10 cellular contexts compared by ENCODE assay signal in the genomic region with DNA sequence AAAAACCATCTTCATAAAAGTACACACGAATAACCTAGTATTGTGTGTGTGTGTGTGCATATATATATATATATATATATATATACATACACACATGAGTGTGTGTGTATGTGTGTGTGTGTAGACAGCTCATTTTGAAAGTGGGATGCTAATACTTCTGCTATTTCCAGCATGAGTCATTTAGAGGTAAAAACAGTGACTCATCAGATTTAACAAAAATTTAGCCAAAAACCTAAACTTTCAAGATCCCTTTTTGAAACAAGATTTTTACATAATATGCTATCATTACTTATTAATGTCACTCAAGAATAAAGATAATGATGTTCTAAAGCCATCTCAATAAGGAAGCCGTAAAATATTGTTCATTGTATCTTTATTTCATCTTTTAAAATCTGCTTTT. TPM values are rescaled to one million over a fixed set of nuclear protein-coding genes. Genes with fewer than 3 reads are reported as not detected.
A peak's percentile ranks its signal among the peaks of the same experiment; 100 is the strongest.
DNase-seq lines count a peak whose midpoint lies in the region; ATAC-seq and TF ChIP-seq lines count a peak whose summit lies in the region.
"Had no signal": no experiment of that assay in that cellular context is flagged by ENCODE, and none has a peak within 500 bp of the region (broad histone marks: within the 10 kb centered on the region; RNA-seq: fewer than 3 reads in every experiment).

No MANE protein-coding gene starts in this region.

- H3K9me3 Mint-ChIP-seq in nephron progenitor cell = peaks cover 18% of the 10 kb centered on the region

- in situ Hi-C loops in GM13977 (cut with MboI; ENCODE audit: low pct_unique_long_range_greater_than_20kb, low sequenced_read_pairs, unreplicated experiment) = no loop called here

- H3K36me3 Mint-ChIP-seq in nephron progenitor cell (ENCODE audit: low read depth) = peaks cover 8% of the 10 kb centered on the region

- TF ChIP-seq CTCF in GM13977 (IDR thresholded peaks at IDR 0.05; ENCODE audit: extremely low read depth, insufficient read depth, missing control alignments) (no peak), nephron progenitor cell (IDR thresholded peaks at IDR 0.05) (no peak)

- no peak overlapping the region for H3K27ac Mint-ChIP-seq in nephron progenitor cell
- H3K27ac Mint-ChIP-seq: activated T-cell treated with anti-CD3 and anti-CD28 coated beads, Interleukin-2, amount 50 U/mL, for 24 hours had no signal

- peaks cover 4% of the 10 kb centered on the region for H3K27me3 Mint-ChIP-seq in nephron progenitor cell (ENCODE audit: low read depth, poor library complexity)
- H3K27me3 Mint-ChIP-seq: activated T-cell treated with anti-CD3 and anti-CD28 coated beads, Interleukin-2, amount 50 U/mL, for 24 hours had no signal

- H3K4me1 Mint-ChIP-seq in nephron progenitor cell = no peaks in the 10 kb centered on the region

- DNase-seq in GM13977 (ENCODE audit: low spot score) = peak; percentile 15
- peak; percentile 9 for DNase-seq in fibroblast of gingiva (ENCODE audit: low read depth)
- no peak for DNase-seq in nephron progenitor cell
- DNase-seq in central memory CD4-positive, alpha-beta T cell = no peak
- DNase-seq in sciatic nerve (ENCODE audit: low spot score) = no peak
- no peak for DNase-seq in NCI-H524 treated with DMSO at 0.1 percent for 48 hours (lab: John Stamatoyannopoulos, UW)
- DNase-seq: activated T-cell treated with anti-CD3 and anti-CD28 coated beads, Interleukin-2, amount 50 U/mL, for 24 hours; NCI-H446 had no signal

- ATAC-seq in GM21786 (IDR thresholded peaks at IDR 0.05; ENCODE audit: unreplicated experiment) (peak; percentile 64), HG03571 (IDR thresholded peaks at IDR 0.05; ENCODE audit: unreplicated experiment) (peak; percentile 55), sciatic nerve (no peak)

- intact Hi-C loops in sciatic nerve (cut with DNase I) = no loop called here

- H3K4me3 Mint-ChIP-seq in nephron progenitor cell = no peak overlapping the region
- H3K4me3 Mint-ChIP-seq: activated T-cell treated with anti-CD3 and anti-CD28 coated beads, Interleukin-2, amount 50 U/mL, for 24 hours had no signal

RNA-seq across cellular contexts. Expression of a gene that starts 35.6 kb away (rescaled TPM):
- total RNA-seq in sciatic nerve = 50.1 TPM

Comparison
In these comparisons a context has a peak if more than half of its experiments do, and no peak if none do; other contexts are left out.
1. DNase-seq: peak in GM13977 (single experiment) and fibroblast of gingiva (single experiment); none in nephron progenitor cell (single experiment), central memory CD4-positive, alpha-beta T cell (single experiment), sciatic nerve (single experiment) and NCI-H524 treated with DMSO at 0.1 percent for 48 hours (single experiment).